In genomic region chr3:108588616-108589015, GRCh38 we compare ENCODE assay signal across 8 cellular contexts. TPM values are rescaled to one million over a fixed set of nuclear protein-coding genes. Genes with fewer than 3 reads are reported as not detected.
DNase-seq lines count a peak whose midpoint lies in the region; ATAC-seq and TF ChIP-seq lines count a peak whose summit lies in the region.

No MANE protein-coding gene starts in this region.

- H3K4me1 ChIP-seq in Peyer's patch (peaks cover 0 to 19% (median 0%) of the 10 kb centered on the region in 4 donors), esophagus (ENCODE audit: control insufficient read depth in 2 of 2, insufficient read depth in 2 of 2, low read length in 1 of 2) (no peaks in the 10 kb centered on the region)

- peak; percentile 5 for DNase-seq in GM13977 (ENCODE audit: low spot score)
- no peak for DNase-seq in Peyer's patch
- DNase-seq in retinal pigment epithelial cell (ENCODE audit: low read depth): no peak
- DNase-seq in middle frontal gyrus (ENCODE audit: extremely low spot score, low spot score): no peak
- no peak for DNase-seq in NCI-H2171 (lab: John Stamatoyannopoulos, UW)
- DNase-seq in DMS 273 treated with DMSO at 0.1 percent for 48 hours (lab: John Stamatoyannopoulos, UW): no peak

- no peak for ATAC-seq in HG02759 (IDR thresholded peaks at IDR 0.05; ENCODE audit: unreplicated experiment)

- TF ChIP-seq CTCF in GM13977 (IDR thresholded peaks at IDR 0.05; ENCODE audit: extremely low read depth, insufficient read depth, missing control alignments): no peak
- no peak for TF ChIP-seq CTCF in Peyer's patch (IDR thresholded peaks at IDR 0.05)
- TF ChIP-seq CTCF in retinal pigment epithelial cell (conservative IDR thresholded peaks at IDR 0.05; ENCODE audit: low read depth, low read length): no peak

- H3K36me3 ChIP-seq in Peyer's patch: no peaks in the 10 kb centered on the region
- H3K36me3 ChIP-seq in esophagus (ENCODE audit: control insufficient read depth in 2 of 2, insufficient read depth in 2 of 2, low read length in 1 of 2): no peaks in the 10 kb centered on the region

- 1% methylated on average over 10 of the region's 10 CpGs for WGBS in esophagus, 2 donors

- no peaks in the 10 kb centered on the region for H3K9me3 ChIP-seq in Peyer's patch
- H3K9me3 ChIP-seq in esophagus (ENCODE audit: control insufficient read depth in 2 of 2, insufficient read depth in 1 of 2, low read depth in 1 of 2, low read length in 1 of 2): no peaks in the 10 kb centered on the region

- peak overlapping the region in 3 of 4 donors; percentile 85 to 89 (median 88) for H3K27ac ChIP-seq in Peyer's patch
- peak overlapping the region in 1 of 2 donors; percentile 95 for H3K27ac ChIP-seq in esophagus (ENCODE audit: low read depth in 2 of 2, low read length in 1 of 2)

- TF ChIP-seq POLR2A in Peyer's patch (IDR thresholded peaks at IDR 0.05): no peak

- in situ Hi-C loops in GM13977 (cut with MboI; ENCODE audit: low pct_unique_long_range_greater_than_20kb, low sequenced_read_pairs, unreplicated experiment): no loop called here

- H3K4me3 ChIP-seq in Peyer's patch: peak overlapping the region; percentile 57 to 83 (median 70)
- H3K4me3 ChIP-seq in esophagus (ENCODE audit: low read depth in 1 of 2, low read length in 2 of 2): peak overlapping the region; percentile 85 to 87
- peak overlapping the region; percentile 94 for H3K4me3 ChIP-seq in retinal pigment epithelial cell (ENCODE audit: low read length)

- H3K27me3 ChIP-seq in Peyer's patch (no peaks in the 10 kb centered on the region), esophagus (ENCODE audit: control insufficient read depth in 1 of 2, insufficient read depth in 2 of 2, low read length in 2 of 2) (no peaks in the 10 kb centered on the region)

RNA-seq across cellular contexts. Expression of gene CIP2A, which starts 0.6 kb away (rescaled TPM):
- total RNA-seq in Peyer's patch: 1 to 10 TPM; 2.1 to 7.4 (median 4.5) TPM
- 1 to 10 TPM; 2.4 to 2.6 TPM for polyA plus RNA-seq in esophagus

RNA-seq across cellular contexts. Expression of gene DZIP3, which starts 0.9 kb away (rescaled TPM):
- 10 to 100 TPM in 1 of 4 donors, 1 to 10 TPM in 3; 4.6 to 21.5 (median 5.9) TPM for total RNA-seq in Peyer's patch
- polyA plus RNA-seq in esophagus: 1 to 10 TPM; 1.1 to 1.4 TPM
